Comparison of ENCODE assay signal across 16 cellular contexts in the genomic region with DNA sequence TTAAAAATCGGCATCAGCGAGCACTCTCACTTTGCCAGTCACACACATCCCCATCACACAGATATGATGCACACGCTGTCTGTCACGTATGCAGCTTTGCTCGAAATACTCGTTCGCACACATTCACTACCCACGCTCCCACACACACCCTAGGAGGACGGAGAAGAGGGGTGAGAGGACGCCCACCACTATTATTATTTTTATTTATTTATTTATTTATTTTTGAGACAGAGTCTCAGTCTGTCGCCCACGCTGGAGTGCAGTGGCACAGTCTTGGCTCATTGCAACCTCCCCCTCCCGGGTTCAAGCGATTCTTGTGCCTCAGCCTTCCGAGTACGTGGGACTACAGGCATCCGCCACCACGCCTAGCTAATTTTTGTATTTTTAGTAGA. TPM values are rescaled to one million over a fixed set of nuclear protein-coding genes. Genes with fewer than 3 reads are reported as not detected.
DNase-seq lines count a peak whose midpoint lies in the region; FAIRE-seq and TF ChIP-seq lines count a peak whose summit lies in the region.
"Had no signal": no experiment of that assay in that cellular context is flagged by ENCODE, and none has a peak within 500 bp of the region (broad histone marks: within the 10 kb centered on the region; RNA-seq: fewer than 3 reads in every experiment).

No MANE protein-coding gene starts in this region.

- peak overlapping the region; percentile 93 for H3K4me2 ChIP-seq in hepatocyte

- H3K27me3 ChIP-seq in hepatocyte = no peaks in the 10 kb centered on the region
- H3K27me3 ChIP-seq in prostate gland (replicated peaks; ENCODE audit: insufficient read depth) = no peaks in the 10 kb centered on the region
- H3K27me3 ChIP-seq: BE2C had no signal

- H3K27ac ChIP-seq in VCaP (peak overlapping the region; percentile 78), hepatocyte (no peak overlapping the region), prostate gland (peak overlapping the region; percentile 37 to 73)
- H3K27ac ChIP-seq: left ventricle myocardium inferior, psoas muscle had no signal

- FAIRE-seq in GM12891 (lab: Jason Lieb, UNC) = peak; percentile 45
- FAIRE-seq in urothelium cell line (lab: Jason Lieb, UNC) = no peak
- FAIRE-seq: HTR-8/SVneo, RCC 7860 had no signal

- DNase-seq in GM12891 (ENCODE audit: insufficient read length, low spot score) (no peak), hepatocyte (ENCODE audit: low spot score) (no peak), prostate gland (ENCODE audit: low spot score) (no peak), urothelium cell line (ENCODE audit: low spot score) (no peak), GOT3 (lab: John Stamatoyannopoulos, UW) (no peak)
- DNase-seq in activated effector memory CD4-positive, alpha-beta T cell treated with anti-CD3 and anti-CD28 coated beads, Interleukin-2, amount 50 U/mL, for 16 hours = no peak
- DNase-seq: activated T-cell treated with anti-CD3 and anti-CD28 coated beads, Interleukin-2, amount 50 U/mL, for 24 hours; BE2C; left ventricle myocardium inferior; NCI-H1694; NCI-H2227 treated with DMSO at 0.1 percent for 48 hours; psoas muscle; stimulated activated CD4-positive, alpha-beta T cell treated with anti-CD3 and anti-CD28 coated beads, Interleukin-4, amount 100 ng/mL, for 1 hour had no signal

- TF ChIP-seq CTCF in VCaP (conservative IDR thresholded peaks at IDR 0.05) = no peak
- TF ChIP-seq CTCF in hepatocyte (IDR thresholded peaks at IDR 0.05; ENCODE audit: poor library complexity) = no peak
- TF ChIP-seq CTCF in prostate gland (IDR thresholded peaks at IDR 0.05) = no peak

- no peaks in the 10 kb centered on the region for H3K9me2 ChIP-seq in hepatocyte (replicated peaks; ENCODE audit: insufficient read depth)

- H3K36me3 ChIP-seq in hepatocyte (replicated peaks; ENCODE audit: insufficient read depth, low read depth) (no peaks in the 10 kb centered on the region), prostate gland (no peaks in the 10 kb centered on the region)
- H3K36me3 ChIP-seq: BE2C, left ventricle myocardium inferior had no signal

- TF ChIP-seq POLR2A in GM12891 (IDR thresholded peaks at IDR 0.05; ENCODE audit: low read depth, low read length) (no peak), prostate gland (IDR thresholded peaks at IDR 0.05) (no peak)

- no peak overlapping the region for H2AFZ ChIP-seq in hepatocyte

- intact Hi-C loops in prostate gland (cut with DNase I) = no loop called here

- H3K4me1 ChIP-seq in hepatocyte (ENCODE audit: insufficient read depth) = no peaks in the 10 kb centered on the region
- no peaks in the 10 kb centered on the region for H3K4me1 ChIP-seq in prostate gland (replicated peaks)
- H3K4me1 ChIP-seq: BE2C, psoas muscle had no signal

- H3K9me3 ChIP-seq in hepatocyte (ENCODE audit: low read depth) (no peaks in the 10 kb centered on the region), prostate gland (no peaks in the 10 kb centered on the region)
- H3K9me3 ChIP-seq: BE2C, psoas muscle had no signal

- WGBS in hepatocyte (ENCODE audit: low lambda C conversion rate, missing lambda C conversion rate) = 91% methylated on average over 18 of the region's 18 CpGs
- 80% methylated on average over 18 of the region's 18 CpGs for WGBS in prostate gland

- H3K4me3 ChIP-seq in hepatocyte (no peak overlapping the region), prostate gland (no peak overlapping the region)
- H3K4me3 ChIP-seq: left ventricle myocardium inferior, psoas muscle had no signal

- H4K20me1 ChIP-seq in hepatocyte (ENCODE audit: insufficient read depth, poor library complexity, severe bottlenecking) = no peaks in the 10 kb centered on the region

- no peaks in the 10 kb centered on the region for H3K79me2 ChIP-seq in hepatocyte

TF ChIP-seq in GM12891, 5 proteins besides CTCF, POLR2A, EP300 and RAD21:
- TF ChIP-seq POLR2AphosphoS5 (IDR thresholded peaks at IDR 0.05; ENCODE audit: low read depth, low read length) = no peak
- no peak for TF ChIP-seq PAX5 (IDR thresholded peaks at IDR 0.05; ENCODE audit: insufficient read depth, low read length, severe bottlenecking)
- no peak for TF ChIP-seq POU2F2 (IDR thresholded peaks at IDR 0.05; ENCODE audit: low read depth, low read length)

RNA-seq across cellular contexts. Expression of a gene that starts 30.4 kb away (rescaled TPM):
- polyA plus RNA-seq in GM12891 (2012; ENCODE audit: low read depth, missing spikeins) = 3.9 TPM
- total RNA-seq in hepatocyte (1.3 and 1.5 TPM in 2 replicates), prostate gland (1 to 10 TPM; 1.0 to 3.9 TPM)
- polyA plus RNA-seq in hepatocyte = 0.54 and 1.1 TPM in 2 replicates

RNA-seq across cellular contexts. Expression of a gene that starts 46.9 kb away (rescaled TPM):
- 15.8 TPM for polyA plus RNA-seq in GM12891 (2012; ENCODE audit: low read depth, missing spikeins)
- total RNA-seq in hepatocyte (28.1 and 46.7 TPM in 2 replicates), prostate gland (10 to 100 TPM; 16.2 to 27.6 TPM)
- polyA plus RNA-seq in hepatocyte = 53.0 and 77.0 TPM in 2 replicates

RNA-seq across cellular contexts. Expression of a gene that starts 58.1 kb away (rescaled TPM):
- polyA plus RNA-seq in GM12891 (2012; ENCODE audit: low read depth, missing spikeins) = 14.0 TPM
- total RNA-seq in hepatocyte = 0.36 TPM in 1 of 2 replicates, not detected in the other
- polyA plus RNA-seq in hepatocyte = 0.32 TPM in 1 of 2 replicates, not detected in the other
- total RNA-seq in prostate gland = 1 to 10 TPM in 1 of 2 donors, not detected in 1; 6.3 TPM
